ENCODE assay signal across 20 cellular contexts in genomic region chrX:119230850-119231249, GRCh38. TPM values are rescaled to one million over a fixed set of nuclear protein-coding genes. Genes with fewer than 3 reads are reported as not detected.
A peak's percentile ranks its signal among the peaks of the same experiment; 100 is the strongest.
DNase-seq lines count a peak whose midpoint lies in the region; ATAC-seq and TF ChIP-seq lines count a peak whose summit lies in the region.
"Had no signal": no experiment of that assay in that cellular context is flagged by ENCODE, and none has a peak within 500 bp of the region (broad histone marks: within the 10 kb centered on the region; RNA-seq: fewer than 3 reads in every experiment).

No MANE protein-coding gene starts in this region.

- H2BK15ac ChIP-seq in IMR-90 (ENCODE audit: low read depth, low read length), result no peak overlapping the region

- no peak overlapping the region for H3K4ac ChIP-seq in IMR-90 (ENCODE audit: low read depth, low read length)

- H3K14ac ChIP-seq in IMR-90 (replicated peaks; ENCODE audit: low read depth, low read length), result no peak overlapping the region

- no peak overlapping the region for H3K56ac ChIP-seq in IMR-90 (ENCODE audit: extremely low read depth, insufficient read depth, low read length)

- no peak for TF ChIP-seq RAD21 in IMR-90 (IDR thresholded peaks at IDR 0.05; ENCODE audit: low read length)

- no peak overlapping the region for H3K9ac ChIP-seq in IMR-90 (ENCODE audit: low read depth, low read length)

- H3K4me2 ChIP-seq in IMR-90 (ENCODE audit: low read depth, low read length), result no peak overlapping the region
- H3K4me2 ChIP-seq: A549 had no signal

- intact Hi-C loops in activated CD8-positive, alpha-beta T cell treated with anti-CD3 and anti-CD28 coated beads for 36 hours (cut with micrococcal nuclease), result no loop called here
- intact Hi-C loops in IMR-90 (cut with micrococcal nuclease), result no loop called here

- H3K4me3 Mint-ChIP-seq in activated CD8-positive, alpha-beta T cell treated with anti-CD3 and anti-CD28 coated beads for 36 hours, result no peak overlapping the region
- H3K4me3 Mint-ChIP-seq in activated CD8-positive, alpha-beta T cell treated with anti-CD3 and anti-CD28 coated beads, Interleukin-2, amount 10 ng/mL, durations not matched to agents 7 days and 5 days, result no peak overlapping the region
- H3K4me3 Mint-ChIP-seq in activated T-helper 17 cell treated with anti-CD3 and anti-CD28 coated beads, Interleukin-2, amount 50 U/mL, for 72 hours, result no peak overlapping the region
- H3K4me3 Mint-ChIP-seq: CD4-positive, alpha-beta T cell had no signal

- peaks cover 5% of the 10 kb centered on the region; the same call in 1 of the 2 replicates for H3K27me3 ChIP-seq in IMR-90 (ENCODE audit: control insufficient read depth, insufficient read depth, low read length)

- H2BK20ac ChIP-seq in IMR-90 (ENCODE audit: low read depth, low read length), result no peak overlapping the region

- no peak overlapping the region for H2BK5ac ChIP-seq in IMR-90 (ENCODE audit: low read depth, low read length, poor library complexity, severe bottlenecking)

- H2AK5ac ChIP-seq in IMR-90 (ENCODE audit: low read depth, low read length), result no peak overlapping the region

- H3K27ac ChIP-seq in IMR-90 (ENCODE audit: insufficient read depth, low read length), result no peak overlapping the region
- H3K27ac ChIP-seq: A549, RWPE1 had no signal

- H3K9me3 Mint-ChIP-seq in activated CD8-positive, alpha-beta T cell treated with anti-CD3 and anti-CD28 coated beads for 36 hours, result no peaks in the 10 kb centered on the region
- no peaks in the 10 kb centered on the region for H3K9me3 Mint-ChIP-seq in activated CD8-positive, alpha-beta T cell treated with anti-CD3 and anti-CD28 coated beads, Interleukin-2, amount 10 ng/mL, durations not matched to agents 7 days and 5 days (ENCODE audit: insufficient read depth)
- no peaks in the 10 kb centered on the region for H3K9me3 Mint-ChIP-seq in activated T-helper 17 cell treated with anti-CD3 and anti-CD28 coated beads, Interleukin-2, amount 50 U/mL, for 72 hours
- H3K9me3 Mint-ChIP-seq: CD4-positive, alpha-beta T cell had no signal

- POLR2A ChIA-PET in activated CD8-positive, alpha-beta T cell treated with anti-CD3 and anti-CD28 coated beads for 36 hours (lab: Charles Lee), result no interaction called here
- POLR2A ChIA-PET in activated CD8-positive, alpha-beta T cell treated with anti-CD3 and anti-CD28 coated beads, Interleukin-2, amount 10 ng/mL, durations not matched to agents 7 days and 5 days (lab: Charles Lee), result no interaction called here
- POLR2A ChIA-PET in IMR-90 (lab: Charles Lee; ENCODE audit: unreplicated experiment), result no interaction called here

- H2AFZ ChIP-seq in IMR-90 (replicated peaks; ENCODE audit: low read length, poor library complexity), result peak overlapping the region; percentile 53

- WGBS in IMR-90 (ENCODE audit: extremely low coverage in 2 of 2, insufficient read length in 1 of 2), 2 experiments, result no CpG with 5 or more reads among the region's 2 CpGs

- in situ Hi-C loops in IMR-90 (cut with MboI; ENCODE audit: low sequenced_read_pairs), result no loop called here

- no peak for TF ChIP-seq CTCF in activated CD8-positive, alpha-beta T cell treated with anti-CD3 and anti-CD28 coated beads for 36 hours (IDR thresholded peaks at IDR 0.05)
- no peak for TF ChIP-seq CTCF in IMR-90 (conservative IDR thresholded peaks at IDR 0.05; ENCODE audit: low read depth, low read length)

- H4K20me1 ChIP-seq in IMR-90 (ENCODE audit: insufficient read depth, low read length), result no peaks in the 10 kb centered on the region

- no peak overlapping the region for H3K27ac Mint-ChIP-seq in activated CD8-positive, alpha-beta T cell treated with anti-CD3 and anti-CD28 coated beads for 36 hours
- H3K27ac Mint-ChIP-seq in activated CD8-positive, alpha-beta T cell treated with anti-CD3 and anti-CD28 coated beads, Interleukin-2, amount 10 ng/mL, durations not matched to agents 7 days and 5 days, result no peak overlapping the region
- no peak overlapping the region for H3K27ac Mint-ChIP-seq in activated T-helper 17 cell treated with anti-CD3 and anti-CD28 coated beads, Interleukin-2, amount 50 U/mL, for 72 hours
- H3K27ac Mint-ChIP-seq: CD4-positive, alpha-beta T cell had no signal

- no peak overlapping the region for H2BK120ac ChIP-seq in IMR-90 (ENCODE audit: low read depth, low read length)

- no peak overlapping the region for H4K5ac ChIP-seq in IMR-90 (ENCODE audit: low read depth, low read length)

- no TSS peak for BruUV-seq in IMR-90 (replicated peaks; lab: Mats Ljungman, UMichigan)

- no peaks in the 10 kb centered on the region for H3K36me3 ChIP-seq in IMR-90 (ENCODE audit: control insufficient read depth, insufficient read depth, low read length)

- no peaks in the 10 kb centered on the region; the same call in 1 of the 2 replicates for H3K9me1 ChIP-seq in IMR-90 (ENCODE audit: insufficient read depth, low read length)

- ATAC-seq in activated CD8-positive, alpha-beta T cell treated with anti-CD3 and anti-CD28 coated beads for 36 hours, result peak; percentile 61
- no peak for ATAC-seq in activated CD8-positive, alpha-beta T cell treated with anti-CD3 and anti-CD28 coated beads, Interleukin-2, amount 10 ng/mL, durations not matched to agents 7 days and 5 days
- no peak for ATAC-seq in IMR-90 (ENCODE audit: low read depth)
- peak; percentile 82 for ATAC-seq in activated T-helper 17 cell treated with anti-CD3 and anti-CD28 coated beads, Interleukin-2, amount 50 U/mL, for 72 hours (replicated peaks)
- no peak for ATAC-seq in GM19397 (IDR thresholded peaks at IDR 0.05; ENCODE audit: unreplicated experiment)
- ATAC-seq: A549, HepG2, PC-3 had no signal

- no peak overlapping the region for H3K4me3 ChIP-seq in IMR-90 (ENCODE audit: insufficient read depth, low read depth, low read length)
- H3K4me3 ChIP-seq: A549 had no signal

- H4K8ac ChIP-seq in IMR-90 (ENCODE audit: low read depth in 2 of 2, low read length in 2 of 2), result no peak overlapping the region

- dilution Hi-C loops in IMR-90 (cut with HindIII; ENCODE audit: low sequenced_read_pairs, unreplicated experiment), result no loop called here

- peaks cover 11% of the 10 kb centered on the region for H3K27me3 Mint-ChIP-seq in activated CD8-positive, alpha-beta T cell treated with anti-CD3 and anti-CD28 coated beads for 36 hours
- peaks cover 35% of the 10 kb centered on the region for H3K27me3 Mint-ChIP-seq in activated CD8-positive, alpha-beta T cell treated with anti-CD3 and anti-CD28 coated beads, Interleukin-2, amount 10 ng/mL, durations not matched to agents 7 days and 5 days (ENCODE audit: low read depth)
- H3K27me3 Mint-ChIP-seq in activated T-helper 17 cell treated with anti-CD3 and anti-CD28 coated beads, Interleukin-2, amount 50 U/mL, for 72 hours, result peaks cover 13% of the 10 kb centered on the region

- peaks cover 7% of the 10 kb centered on the region for H3K4me1 Mint-ChIP-seq in activated CD8-positive, alpha-beta T cell treated with anti-CD3 and anti-CD28 coated beads for 36 hours (ENCODE audit: low read depth)
- H3K4me1 Mint-ChIP-seq in activated CD8-positive, alpha-beta T cell treated with anti-CD3 and anti-CD28 coated beads, Interleukin-2, amount 10 ng/mL, durations not matched to agents 7 days and 5 days (ENCODE audit: low read depth), result peaks cover 7% of the 10 kb centered on the region
- no peaks in the 10 kb centered on the region for H3K4me1 Mint-ChIP-seq in activated T-helper 17 cell treated with anti-CD3 and anti-CD28 coated beads, Interleukin-2, amount 50 U/mL, for 72 hours

- no peaks in the 10 kb centered on the region for H3K4me1 ChIP-seq in IMR-90 (ENCODE audit: control insufficient read depth, insufficient read depth, low read length)
- H3K4me1 ChIP-seq: Caco-2 had no signal

- TF ChIP-seq POLR2A in IMR-90 (IDR thresholded peaks at IDR 0.05; ENCODE audit: low read depth, low read length), result no peak

- H3K18ac ChIP-seq in IMR-90 (ENCODE audit: low read depth, low read length), result no peak overlapping the region

- H2AK9ac ChIP-seq in IMR-90 (replicated peaks; ENCODE audit: low read depth, low read length, poor library complexity), result no peak overlapping the region

- no peak overlapping the region for H4K91ac ChIP-seq in IMR-90 (ENCODE audit: insufficient read depth, low read depth, low read length)

- H3K9me3 ChIP-seq in IMR-90 (ENCODE audit: control insufficient read depth, insufficient read depth, low read length), result no peaks in the 10 kb centered on the region
- H3K9me3 ChIP-seq: A549, Caco-2 had no signal

- H3K23ac ChIP-seq in IMR-90 (ENCODE audit: low read depth, low read length), result no peak overlapping the region

- H3K79me1 ChIP-seq in IMR-90 (ENCODE audit: low read depth in 1 of 2, low read length in 2 of 2), result no peaks in the 10 kb centered on the region

- peak; percentile 42 for DNase-seq in activated CD8-positive, alpha-beta T cell treated with anti-CD3 and anti-CD28 coated beads for 36 hours
- no peak for DNase-seq in activated CD8-positive, alpha-beta T cell treated with anti-CD3 and anti-CD28 coated beads, Interleukin-2, amount 10 ng/mL, durations not matched to agents 7 days and 5 days
- peak; percentile 34 for DNase-seq in Daoy (ENCODE audit: low read depth)
- DNase-seq in IMR-90, result no peak
- DNase-seq in activated gamma-delta T cell (lab: John Stamatoyannopoulos, UW), result no peak
- DNase-seq: Caco-2; CD4-positive, alpha-beta T cell; EL; NCI-H1048; NCI-H1436; NCI-H1930; NCI-H345; NCI-H524 treated with DMSO at 0.1 percent for 48 hours; PC-3; SIG-M5 had no signal

- H3K36me3 Mint-ChIP-seq in activated CD8-positive, alpha-beta T cell treated with anti-CD3 and anti-CD28 coated beads for 36 hours (ENCODE audit: low read depth), result no peaks in the 10 kb centered on the region
- no peaks in the 10 kb centered on the region for H3K36me3 Mint-ChIP-seq in activated CD8-positive, alpha-beta T cell treated with anti-CD3 and anti-CD28 coated beads, Interleukin-2, amount 10 ng/mL, durations not matched to agents 7 days and 5 days (ENCODE audit: low read depth)
- H3K36me3 Mint-ChIP-seq in activated T-helper 17 cell treated with anti-CD3 and anti-CD28 coated beads, Interleukin-2, amount 50 U/mL, for 72 hours (ENCODE audit: low read depth), result no peaks in the 10 kb centered on the region

- CTCF ChIA-PET in activated CD8-positive, alpha-beta T cell treated with anti-CD3 and anti-CD28 coated beads for 36 hours (lab: Charles Lee), result no interaction called here
- CTCF ChIA-PET in activated CD8-positive, alpha-beta T cell treated with anti-CD3 and anti-CD28 coated beads, Interleukin-2, amount 10 ng/mL, durations not matched to agents 7 days and 5 days (lab: Charles Lee), result no interaction called here
- CTCF ChIA-PET in IMR-90 (lab: Yijun Ruan, JAX), result no interaction called here

RNA-seq across cellular contexts. Expression of gene PGRMC1, which starts 5.2 kb away (rescaled TPM):
- total RNA-seq in activated CD8-positive, alpha-beta T cell treated with anti-CD3 and anti-CD28 coated beads for 36 hours, result 10 to 100 TPM; 36.8 to 37.1 TPM
- total RNA-seq in activated CD8-positive, alpha-beta T cell treated with anti-CD3 and anti-CD28 coated beads, Interleukin-2, amount 10 ng/mL, durations not matched to agents 7 days and 5 days, result 10 to 100 TPM; 28.7 to 30.3 TPM
- total RNA-seq in Daoy (2014; rRNA removed; shearing (Covaris generic)), result 212 and 216 TPM in 2 replicates
- 75.3 and 124 TPM in 2 replicates for total RNA-seq in IMR-90 (2012; rRNA removed)
- polyA plus RNA-seq in IMR-90 (2012; rRNA removed), result 49.7 and 58.5 TPM in 2 replicates
- 20.1 and 44.0 TPM in 2 replicates for polyA plus RNA-seq in IMR-90 (2012; cell fraction: cytosol; rRNA removed)
- polyA plus RNA-seq in IMR-90 (2012; cell fraction: nucleus; rRNA removed; ENCODE audit: low replicate concordance), result 19.6 and 25.0 TPM in 2 replicates
- 10 to 100 TPM; 22.3 to 47.3 TPM for total RNA-seq in activated T-helper 17 cell treated with anti-CD3 and anti-CD28 coated beads, Interleukin-2, amount 50 U/mL, for 72 hours

Comparison
In these comparisons a context has a peak if more than half of its experiments do, and no peak if none do; other contexts are left out.
1. ATAC-seq: peak in activated CD8-positive, alpha-beta T cell treated with anti-CD3 and anti-CD28 coated beads for 36 hours (single experiment) and activated T-helper 17 cell treated with anti-CD3 and anti-CD28 coated beads, Interleukin-2, amount 50 U/mL, for 72 hours (single experiment); none in activated CD8-positive, alpha-beta T cell treated with anti-CD3 and anti-CD28 coated beads, Interleukin-2, amount 10 ng/mL, durations not matched to agents 7 days and 5 days (single experiment), IMR-90 (single experiment) and GM19397 (single experiment).
2. DNase-seq: peak in activated CD8-positive, alpha-beta T cell treated with anti-CD3 and anti-CD28 coated beads for 36 hours (single experiment) and Daoy (single experiment); none in activated CD8-positive, alpha-beta T cell treated with anti-CD3 and anti-CD28 coated beads, Interleukin-2, amount 10 ng/mL, durations not matched to agents 7 days and 5 days (single experiment), IMR-90 (single experiment) and activated gamma-delta T cell (single experiment).